Comparison of ENCODE assay signal across 8 cellular contexts in genomic region chr2:152334701-152335015, GRCh38. TPM values are rescaled to one million over a fixed set of nuclear protein-coding genes. Genes with fewer than 3 reads are reported as not detected.
A peak's percentile ranks its signal among the peaks of the same experiment; 100 is the strongest.
DNase-seq lines count a peak whose midpoint lies in the region; ATAC-seq and TF ChIP-seq lines count a peak whose summit lies in the region.

No MANE protein-coding gene starts in this region.

- no peak for TF ChIP-seq CTCF in activated B cell treated with CpG ODN at 0.5 μM for 24 hours (IDR thresholded peaks at IDR 0.05)

- H3K9me3 Mint-ChIP-seq in activated B cell treated with CpG ODN at 0.5 μM for 24 hours = no peaks in the 10 kb centered on the region

- DNase-seq in H7 (no peak), activated B cell treated with CpG ODN at 0.5 μM for 24 hours (no peak), right cardiac atrium (no peak), cerebellar cortex (ENCODE audit: low spot score) (no peak), SHP77 treated with DMSO at 0.1 percent for 48 hours (lab: John Stamatoyannopoulos, UW) (no peak)

- intact Hi-C loops in activated B cell treated with CpG ODN at 0.5 μM for 24 hours (cut with micrococcal nuclease) (loop anchor here (1.0 to 10.0 kb wide), 8 partner anchors 72 to 1072 kb away; partner anchors contain the start of genes PRPF40A and RBM43), right cardiac atrium (cut with DNase I) (loop anchor here (10.0 kb wide), 4 partner anchors 130 to 300 kb away; no protein-coding TSS in a partner anchor)

- H3K27ac Mint-ChIP-seq in activated B cell treated with CpG ODN at 0.5 μM for 24 hours = peak overlapping the region; percentile 67

- H3K4me1 ChIP-seq in right cardiac atrium (ENCODE audit: control insufficient read depth, insufficient read depth, low read length) = no peaks in the 10 kb centered on the region
- H3K4me1 ChIP-seq in skeletal muscle tissue (ENCODE audit: control insufficient read depth in 3 of 3, insufficient read depth in 3 of 3, low read length in 3 of 3) = peaks cover 4 to 12% (median 10%) of the 10 kb centered on the region in 3 donors

- H3K4me1 Mint-ChIP-seq in activated B cell treated with CpG ODN at 0.5 μM for 24 hours = peaks cover 12% of the 10 kb centered on the region

- H3K9me3 ChIP-seq in right cardiac atrium (ENCODE audit: control insufficient read depth, low read length) = no peaks in the 10 kb centered on the region
- no peaks in the 10 kb centered on the region for H3K9me3 ChIP-seq in skeletal muscle tissue (ENCODE audit: control insufficient read depth in 3 of 3, low read length in 3 of 3)

- H3K36me3 ChIP-seq in H7 (replicated peaks; ENCODE audit: control insufficient read depth, insufficient read depth, low read length) (no peaks in the 10 kb centered on the region), skeletal muscle tissue (ENCODE audit: control insufficient read depth in 3 of 3, insufficient read depth in 3 of 3, low read length in 3 of 3) (no peaks in the 10 kb centered on the region)

- POLR2A ChIA-PET in activated B cell treated with CpG ODN at 0.5 μM for 24 hours (lab: Charles Lee) = interaction anchor here (0.5 kb wide), 1 partner anchor 32 kb away, joined by 3 read pairs; no protein-coding TSS in a partner anchor

- H3K27me3 ChIP-seq in H7 (ENCODE audit: control insufficient read depth, insufficient read depth, low read length) (no peaks in the 10 kb centered on the region; the same call in 1 of the 2 replicates), right cardiac atrium (ENCODE audit: control insufficient read depth, insufficient read depth) (no peaks in the 10 kb centered on the region), skeletal muscle tissue (ENCODE audit: control insufficient read depth in 3 of 3, insufficient read depth in 3 of 3, low read length in 3 of 3) (no peaks in the 10 kb centered on the region)

- peak overlapping the region; percentile 85 for H3K4me3 Mint-ChIP-seq in activated B cell treated with CpG ODN at 0.5 μM for 24 hours

- peaks cover 5% of the 10 kb centered on the region for H3K27me3 Mint-ChIP-seq in activated B cell treated with CpG ODN at 0.5 μM for 24 hours

- H3K4me3 ChIP-seq in H7 (ENCODE audit: insufficient read depth, low read depth, low read length) (peak overlapping the region; percentile 21; the same call in 1 of the 2 replicates), right cardiac atrium (ENCODE audit: low read length) (peak overlapping the region; percentile 79), skeletal muscle tissue (ENCODE audit: low read length in 3 of 3) (peak overlapping the region; percentile 81 to 87 (median 85))

- H3K36me3 Mint-ChIP-seq in activated B cell treated with CpG ODN at 0.5 μM for 24 hours (ENCODE audit: low read depth) = no peaks in the 10 kb centered on the region

- TF ChIP-seq POLR2A in GM18505 (IDR thresholded peaks at IDR 0.05; ENCODE audit: borderline replicate concordance, extremely low read depth, insufficient read depth, insufficient read length) = no peak

- 6% methylated on average over 11 of the region's 11 CpGs for WGBS in right cardiac atrium

- H3K9ac ChIP-seq in skeletal muscle tissue (ENCODE audit: low read depth in 1 of 3, low read length in 3 of 3) = peak overlapping the region; percentile 71 to 86 (median 79)

- no peak for ATAC-seq in activated B cell treated with CpG ODN at 0.5 μM for 24 hours (ENCODE audit: low read depth)
- ATAC-seq in right cardiac atrium = no peak
- no peak for ATAC-seq in GM18517 (IDR thresholded peaks at IDR 0.05; ENCODE audit: unreplicated experiment)
- ATAC-seq in GM18505 (IDR thresholded peaks at IDR 0.05; ENCODE audit: unreplicated experiment) = no peak

- H3K27ac ChIP-seq in right cardiac atrium (ENCODE audit: low read length) = no peak overlapping the region
- H3K27ac ChIP-seq in skeletal muscle tissue (ENCODE audit: low read depth, low read length) = peak overlapping the region; percentile 59

- CTCF ChIA-PET in activated B cell treated with CpG ODN at 0.5 μM for 24 hours (lab: Charles Lee) = no interaction called here

RNA-seq across cellular contexts. Expression of gene FMNL2, which starts 0.3 kb away (rescaled TPM):
- 20.0 and 32.7 TPM in 2 replicates for total RNA-seq in H7 (2014; rRNA removed; shearing (Covaris generic))
- total RNA-seq in activated B cell treated with CpG ODN at 0.5 μM for 24 hours (2.8 and 4.0 TPM in 2 replicates), right cardiac atrium (10 to 100 TPM in 2 of 4 donors, 1 to 10 TPM in 2; 7.2 to 10.8 (median 9.9) TPM), skeletal muscle tissue (15.7 TPM)
- 7.9 TPM for polyA plus RNA-seq in right cardiac atrium

Comparison
In these comparisons a context has a peak if more than half of its experiments do, and no peak if none do; other contexts are left out.
1. H3K4me3 ChIP-seq: peak in every context shown above with its lines; median percentile 85 in skeletal muscle tissue; 79 in right cardiac atrium; 21 in H7.